ENCODE assay signal across 16 cellular contexts in genomic region chr7:31202801-31203200, GRCh38.
"Had no signal": no experiment of that assay in that cellular context is flagged by ENCODE, and none has a peak within 500 bp of the region (broad histone marks: within the 10 kb centered on the region; RNA-seq: fewer than 3 reads in every experiment).

No MANE protein-coding gene starts in this region.

- DNase-seq: cortex of kidney; effector memory CD4-positive, alpha-beta T cell; heart left ventricle; hippocampal formation; islet precursor cell; mammary epithelial cell; naive thymus-derived CD4-positive, alpha-beta T cell; nephron progenitor cell; sigmoid colon; stimulated activated CD4-positive, alpha-beta T cell treated with anti-CD3 and anti-CD28 coated beads, Interleukin-2, amount 100 ng/mL, for 24 hours; stimulated activated CD4-positive, alpha-beta T cell treated with anti-CD3 and anti-CD28 coated beads, Interleukin-4, amount 100 ng/mL, for 4 hours; stimulated activated naive B cell treated with anti-CD40 and anti-IgM and Interleukin-4, amounts not matched to agents 10 μg/mL and 1 μg/mL and 100 μg/mL, for 72 hours; stimulated activated naive CD8-positive, alpha-beta T cell treated with anti-CD3 and anti-CD28 coated beads, Interleukin-15, amount 100 ng/mL, for 72 hours had no signal

- H3K27ac ChIP-seq: heart left ventricle, right atrium auricular region, sigmoid colon, skin epidermis had no signal

- H3K4me1 ChIP-seq: heart left ventricle, right atrium auricular region, sigmoid colon had no signal

- H3K4me3 ChIP-seq: heart left ventricle, right atrium auricular region, sigmoid colon, skin epidermis had no signal

- H3K36me3 ChIP-seq: heart left ventricle, right atrium auricular region, sigmoid colon had no signal

- H3K9me3 ChIP-seq: sigmoid colon had no signal

- H3K27me3 ChIP-seq: right atrium auricular region, sigmoid colon had no signal

- ATAC-seq: esophagus mucosa; heart left ventricle; naive thymus-derived CD4-positive, alpha-beta T cell; stimulated activated naive B cell treated with anti-CD40 and anti-IgM and Interleukin-4, amounts not matched to agents 10 μg/mL and 1 μg/mL and 100 μg/mL, for 72 hours had no signal
